Comparison of ENCODE assay signal across 8 cellular contexts in genomic region chr22:49767355-49768062, GRCh38.
DNase-seq lines count a peak whose midpoint lies in the region; ATAC-seq and TF ChIP-seq lines count a peak whose summit lies in the region.

No MANE protein-coding gene starts in this region.

- H3K27ac Mint-ChIP-seq in activated naive CD8-positive, alpha-beta T cell treated with anti-CD3 and anti-CD28 coated beads, Interleukin-2, amount 10 ng/mL, durations not matched to agents 7 days and 5 days: no peak overlapping the region
- H3K27ac Mint-ChIP-seq in activated naive CD8-positive, alpha-beta T cell treated with anti-CD3 and anti-CD28 coated beads for 36 hours: no peak overlapping the region

- H3K36me3 Mint-ChIP-seq in activated naive CD8-positive, alpha-beta T cell treated with anti-CD3 and anti-CD28 coated beads, Interleukin-2, amount 10 ng/mL, durations not matched to agents 7 days and 5 days: no peaks in the 10 kb centered on the region
- H3K36me3 Mint-ChIP-seq in activated naive CD8-positive, alpha-beta T cell treated with anti-CD3 and anti-CD28 coated beads for 36 hours: peaks cover 5% of the 10 kb centered on the region

- H3K9me2 ChIP-seq in MM.1S (replicated peaks; ENCODE audit: insufficient read depth, low read length): no peaks in the 10 kb centered on the region

- H3K36me3 ChIP-seq in MM.1S (replicated peaks; ENCODE audit: insufficient read depth, low read length) (no peaks in the 10 kb centered on the region), WERI-Rb-1 (peaks cover 9% of the 10 kb centered on the region), neutrophil (peaks cover 15% of the 10 kb centered on the region)

- H3K9me3 Mint-ChIP-seq in activated naive CD8-positive, alpha-beta T cell treated with anti-CD3 and anti-CD28 coated beads, Interleukin-2, amount 10 ng/mL, durations not matched to agents 7 days and 5 days: peaks cover 3% of the 10 kb centered on the region
- peaks cover 7% of the 10 kb centered on the region for H3K9me3 Mint-ChIP-seq in activated naive CD8-positive, alpha-beta T cell treated with anti-CD3 and anti-CD28 coated beads for 36 hours

- DNase-seq in activated naive CD8-positive, alpha-beta T cell treated with anti-CD3 and anti-CD28 coated beads, Interleukin-2, amount 10 ng/mL, durations not matched to agents 7 days and 5 days: peak; percentile 53
- no peak for DNase-seq in activated naive CD8-positive, alpha-beta T cell treated with anti-CD3 and anti-CD28 coated beads for 36 hours
- DNase-seq in MM.1S (peak; percentile 46), WERI-Rb-1 (peak; percentile 55), NK-92 (lab: John Stamatoyannopoulos, UW; ENCODE audit: unreplicated experiment) (no peak)

- H3K4me1 Mint-ChIP-seq in activated naive CD8-positive, alpha-beta T cell treated with anti-CD3 and anti-CD28 coated beads, Interleukin-2, amount 10 ng/mL, durations not matched to agents 7 days and 5 days: peaks cover 4% of the 10 kb centered on the region
- peaks cover 1% of the 10 kb centered on the region for H3K4me1 Mint-ChIP-seq in activated naive CD8-positive, alpha-beta T cell treated with anti-CD3 and anti-CD28 coated beads for 36 hours

- TF ChIP-seq CTCF in MM.1S (IDR thresholded peaks at IDR 0.05; ENCODE audit: low read length): peak; percentile 79
- peak; percentile 77 for TF ChIP-seq CTCF in WERI-Rb-1 (IDR thresholded peaks at IDR 0.05; ENCODE audit: low read depth, low read length)
- TF ChIP-seq CTCF in neutrophil (IDR thresholded peaks at IDR 0.05): peak; percentile 51

- no peak overlapping the region for H3K4me2 ChIP-seq in MM.1S (ENCODE audit: low read depth, low read length)

- no peak overlapping the region for H3K4me3 ChIP-seq in MM.1S (ENCODE audit: low read length)
- H3K4me3 ChIP-seq in WERI-Rb-1 (ENCODE audit: low read depth, low read length): no peak overlapping the region
- no peak overlapping the region for H3K4me3 ChIP-seq in neutrophil (ENCODE audit: low read depth in 1 of 2, low read length in 1 of 2)

- H4K20me1 ChIP-seq in MM.1S (ENCODE audit: insufficient read depth, low read length): no peaks in the 10 kb centered on the region

- no peaks in the 10 kb centered on the region for H3K27me3 ChIP-seq in MM.1S (replicated peaks; ENCODE audit: insufficient read depth, low read length)
- H3K27me3 ChIP-seq in WERI-Rb-1 (ENCODE audit: insufficient read depth, low read depth, severe bottlenecking): no peaks in the 10 kb centered on the region
- peaks cover 20% of the 10 kb centered on the region for H3K27me3 ChIP-seq in neutrophil

- H3K9me3 ChIP-seq in MM.1S (replicated peaks; ENCODE audit: insufficient read depth, low read length) (no peaks in the 10 kb centered on the region), WERI-Rb-1 (ENCODE audit: severe bottlenecking) (peaks cover 4% of the 10 kb centered on the region), neutrophil (no peaks in the 10 kb centered on the region)

- no peak overlapping the region for H3K4me3 Mint-ChIP-seq in activated naive CD8-positive, alpha-beta T cell treated with anti-CD3 and anti-CD28 coated beads, Interleukin-2, amount 10 ng/mL, durations not matched to agents 7 days and 5 days
- H3K4me3 Mint-ChIP-seq in activated naive CD8-positive, alpha-beta T cell treated with anti-CD3 and anti-CD28 coated beads for 36 hours: no peak overlapping the region

- H3K4me1 ChIP-seq in MM.1S (ENCODE audit: low read length): no peaks in the 10 kb centered on the region
- peaks cover 0 to 3% of the 10 kb centered on the region in 2 experiments for H3K4me1 ChIP-seq in neutrophil (ENCODE audit: control insufficient read depth in 1 of 2, insufficient read depth in 1 of 2, low read depth in 1 of 2, low read length in 1 of 2)

- no peaks in the 10 kb centered on the region for H3K27me3 Mint-ChIP-seq in activated naive CD8-positive, alpha-beta T cell treated with anti-CD3 and anti-CD28 coated beads, Interleukin-2, amount 10 ng/mL, durations not matched to agents 7 days and 5 days
- no peaks in the 10 kb centered on the region for H3K27me3 Mint-ChIP-seq in activated naive CD8-positive, alpha-beta T cell treated with anti-CD3 and anti-CD28 coated beads for 36 hours

- no peaks in the 10 kb centered on the region for H3F3A ChIP-seq in MM.1S (ENCODE audit: insufficient read depth, low read length)

- H3K27ac ChIP-seq in MM.1S (ENCODE audit: low read length): no peak overlapping the region
- H3K27ac ChIP-seq in WERI-Rb-1: peak overlapping the region; percentile 20; the same call in 1 of the 2 replicates
- no peak overlapping the region for H3K27ac ChIP-seq in neutrophil

- peak; percentile 33 for ATAC-seq in activated naive CD8-positive, alpha-beta T cell treated with anti-CD3 and anti-CD28 coated beads, Interleukin-2, amount 10 ng/mL, durations not matched to agents 7 days and 5 days (ENCODE audit: low read depth)
- ATAC-seq in esophagus mucosa (peak; percentile 8), HG03135 (IDR thresholded peaks at IDR 0.05; ENCODE audit: unreplicated experiment) (no peak)

- H3K9ac ChIP-seq in MM.1S (ENCODE audit: low read length): no peak overlapping the region

- H2AFZ ChIP-seq in MM.1S (ENCODE audit: low read length): no peak overlapping the region

- H3K79me2 ChIP-seq in MM.1S (ENCODE audit: low read length): no peaks in the 10 kb centered on the region

- POLR2A ChIA-PET in activated naive CD8-positive, alpha-beta T cell treated with anti-CD3 and anti-CD28 coated beads, Interleukin-2, amount 10 ng/mL, durations not matched to agents 7 days and 5 days (lab: Charles Lee): interaction anchor here (0.7 to 1.5 kb wide), 3 partner anchors 158 to 348 kb away, joined by 3 to 5 read pairs (median 4); no protein-coding TSS in a partner anchor

Comparison
In these comparisons a context has a peak if more than half of its experiments do, and no peak if none do; other contexts are left out.
1. DNase-seq: peak in activated naive CD8-positive, alpha-beta T cell treated with anti-CD3 and anti-CD28 coated beads, Interleukin-2, amount 10 ng/mL, durations not matched to agents 7 days and 5 days (single experiment), MM.1S (single experiment) and WERI-Rb-1 (single experiment); none in activated naive CD8-positive, alpha-beta T cell treated with anti-CD3 and anti-CD28 coated beads for 36 hours (single experiment) and NK-92 (single experiment).
2. Peak in every context shown above with its lines, with median percentiles within 50 percentile points of each other: CTCF ChIP-seq.